9 cellular contexts compared by ENCODE assay signal in genomic region chr12:58310828-58311273, GRCh38.
DNase-seq lines count a peak whose midpoint lies in the region; ATAC-seq and TF ChIP-seq lines count a peak whose summit lies in the region.
"Had no signal": no experiment of that assay in that cellular context is flagged by ENCODE, and none has a peak within 500 bp of the region (broad histone marks: within the 10 kb centered on the region; RNA-seq: fewer than 3 reads in every experiment).

No MANE protein-coding gene starts in this region.

- H3K4me3 ChIP-seq in MG63 (no peak overlapping the region), smooth muscle cell (no peak overlapping the region)

- intact Hi-C loops in posterior cingulate gyrus (cut with DNase I) = no loop called here

- H3K79me2 ChIP-seq in smooth muscle cell (ENCODE audit: low read depth) = no peaks in the 10 kb centered on the region

- no peaks in the 10 kb centered on the region for H3K36me3 ChIP-seq in MG63
- peaks cover 4% of the 10 kb centered on the region for H3K36me3 ChIP-seq in smooth muscle cell (ENCODE audit: low read depth)

- ATAC-seq in GM21619 (IDR thresholded peaks at IDR 0.05; ENCODE audit: unreplicated experiment) (peak; percentile 51), GM21576 (IDR thresholded peaks at IDR 0.05; ENCODE audit: unreplicated experiment) (no peak)

- peak overlapping the region; percentile 64 for H3K4me2 ChIP-seq in smooth muscle cell

- H3F3A ChIP-seq in smooth muscle cell (ENCODE audit: low read depth) = peaks cover 22% of the 10 kb centered on the region

- H2AFZ ChIP-seq in smooth muscle cell (ENCODE audit: low read depth) = no peak overlapping the region

- DNase-seq in MG63 (peak; percentile 49), epithelial cell of prostate (ENCODE audit: low read depth, low spot score) (peak; percentile 91), smooth muscle cell (lab: John Stamatoyannopoulos, UW; ENCODE audit: unreplicated experiment) (no peak), NOMO-1 (lab: John Stamatoyannopoulos, UW; ENCODE audit: unreplicated experiment in 2 of 2) (no peak), posterior cingulate gyrus (no peak), NCI-H446 treated with DMSO at 0.1 percent for 48 hours (lab: John Stamatoyannopoulos, UW) (no peak)
- DNase-seq: H9 had no signal

- WGBS in smooth muscle cell (ENCODE audit: low lambda C conversion rate) = 14% methylated on average over 2 of the region's 2 CpGs

- peak overlapping the region; percentile 69 for H3K27ac ChIP-seq in epithelial cell of prostate
- peak overlapping the region; percentile 92 for H3K27ac ChIP-seq in smooth muscle cell (ENCODE audit: low read depth)

- no peak for TF ChIP-seq CTCF in smooth muscle cell (IDR thresholded peaks at IDR 0.05; ENCODE audit: borderline replicate concordance, insufficient read depth, poor library complexity, severe bottlenecking)

- H3K4me1 ChIP-seq in smooth muscle cell (ENCODE audit: low read depth) = peaks cover 16% of the 10 kb centered on the region

- no peaks in the 10 kb centered on the region for H4K20me1 ChIP-seq in smooth muscle cell (ENCODE audit: low read depth)

- peak overlapping the region; percentile 40 for H3K9ac ChIP-seq in smooth muscle cell (ENCODE audit: low read depth)

- H3K9me3 ChIP-seq in MG63 (peaks cover 29% of the 10 kb centered on the region), smooth muscle cell (replicated peaks; ENCODE audit: low read depth) (peaks cover 6% of the 10 kb centered on the region)

- no peaks in the 10 kb centered on the region for H3K27me3 ChIP-seq in MG63
- H3K27me3 ChIP-seq in smooth muscle cell (ENCODE audit: low read depth) = no peaks in the 10 kb centered on the region

Comparison
In these comparisons a context has a peak if more than half of its experiments do, and no peak if none do; other contexts are left out.
1. DNase-seq: peak in MG63 (single experiment) and epithelial cell of prostate (single experiment); none in smooth muscle cell (single experiment), NOMO-1 (0 of 2), posterior cingulate gyrus (0 of 10) and NCI-H446 treated with DMSO at 0.1 percent for 48 hours (single experiment).